Comparison of ENCODE assay signal across 22 cellular contexts in genomic region chr5:8695902-8696301, GRCh38.
DNase-seq lines count a peak whose midpoint lies in the region; ATAC-seq, FAIRE-seq and TF ChIP-seq lines count a peak whose summit lies in the region.
"Had no signal": no experiment of that assay in that cellular context is flagged by ENCODE, and none has a peak within 500 bp of the region (broad histone marks: within the 10 kb centered on the region; RNA-seq: fewer than 3 reads in every experiment).

No MANE protein-coding gene starts in this region.

- TF ChIP-seq EP300 in HepG2 (IDR thresholded peaks at IDR 0.05; ENCODE audit: low read depth in 2 of 2, low read length in 2 of 2) = no peak
- no peak for TF ChIP-seq EP300 in HepG2 (CRISPR knock-in tag; IDR thresholded peaks at IDR 0.05; ENCODE audit: borderline replicate concordance)
- TF ChIP-seq EP300 in K562 (IDR thresholded peaks at IDR 0.05; ENCODE audit: low read length) = no peak

- H3K4me1 ChIP-seq in HepG2 (ENCODE audit: insufficient read depth, low read length) (no peaks in the 10 kb centered on the region), right lobe of liver (no peaks in the 10 kb centered on the region), K562 (replicated peaks in 1 of 2; ENCODE audit: control insufficient read depth in 2 of 2, insufficient read depth in 2 of 2, low read length in 2 of 2) (no peaks in the 10 kb centered on the region), thoracic aorta (ENCODE audit: control insufficient read depth in 1 of 2, low read depth in 2 of 2) (peaks cover 10 to 11% of the 10 kb centered on the region in 2 donors)
- H3K4me1 ChIP-seq: BE2C, Caco-2 had no signal

- H2AFZ ChIP-seq in HepG2 (ENCODE audit: low read length) (no peak overlapping the region), K562 (ENCODE audit: low read depth, low read length) (no peak overlapping the region)

- H3K79me2 ChIP-seq in HepG2 (ENCODE audit: insufficient read depth, low read length) (no peaks in the 10 kb centered on the region), K562 (ENCODE audit: control insufficient read depth, insufficient read depth, low read length) (no peaks in the 10 kb centered on the region)

- peaks cover 3% of the 10 kb centered on the region for H3K27me3 Mint-ChIP-seq in HFFc6 (ENCODE audit: insufficient read depth)
- H3K27me3 Mint-ChIP-seq: CD4-positive, alpha-beta T cell had no signal

- ATAC-seq in HepG2 = no peak
- no peak for ATAC-seq in right lobe of liver
- ATAC-seq in K562 = no peak
- no peak for ATAC-seq in thoracic aorta (ENCODE audit: insufficient number of reproducible peaks, low FRiP score, low read depth)
- ATAC-seq in GM18867 (IDR thresholded peaks at IDR 0.05; ENCODE audit: unreplicated experiment) = no peak
- ATAC-seq: CD8-positive, alpha-beta T cell had no signal

- TF ChIP-seq POLR2A in HepG2 (IDR thresholded peaks at IDR 0.05; ENCODE audit: insufficient read depth in 1 of 2, low read depth in 2 of 2, low read length in 2 of 2) (no peak), right lobe of liver (IDR thresholded peaks at IDR 0.05) (no peak), H54 (IDR thresholded peaks at IDR 0.05; ENCODE audit: low read depth, low read length) (no peak), K562 (conservative IDR thresholded peaks at IDR 0.05) (no peak)

- H3K4me3 Mint-ChIP-seq in HFFc6 = no peak overlapping the region
- H3K4me3 Mint-ChIP-seq: CD4-positive, alpha-beta T cell; CD8-positive, alpha-beta T cell had no signal

- no peak overlapping the region for H3K27ac Mint-ChIP-seq in HFFc6
- H3K27ac Mint-ChIP-seq: CD4-positive, alpha-beta T cell; CD8-positive, alpha-beta T cell had no signal

- intact Hi-C loops in HepG2 (cut with micrococcal nuclease; ENCODE audit: unreplicated experiment) = no loop called here
- intact Hi-C loops in right lobe of liver (cut with DNase I) = no loop called here
- intact Hi-C loops in K562 (cut with micrococcal nuclease) = no loop called here

- FAIRE-seq in HepG2 (lab: Jason Lieb, UNC) = no peak
- peak; percentile 23 for FAIRE-seq in H54 (lab: Jason Lieb, UNC)
- FAIRE-seq in K562 (lab: Jason Lieb, UNC) = no peak
- FAIRE-seq: D721Med, G401.6, GM12891 had no signal

- TF ChIP-seq RAD21 in HepG2 (CRISPR knock-in tag; IDR thresholded peaks at IDR 0.05) (no peak), K562 (CRISPR knock-in tag; conservative IDR thresholded peaks at IDR 0.05 in 1 of 2, IDR thresholded peaks at IDR 0.05 in 1 of 2) (no peak)

- DNase-seq in HepG2 (ENCODE audit: low spot score) (no peak), right lobe of liver (no peak), H54 (ENCODE audit: insufficient read length, low spot score) (no peak), K562 (ENCODE audit: extremely low read depth in 1 of 4, low spot score in 3 of 4) (no peak), thoracic aorta (ENCODE audit: low spot score) (no peak), NCI-H1048 (lab: John Stamatoyannopoulos, UW) (no peak), HFFc6 (no peak)
- DNase-seq: ACHN; BE2C; C1 segment of cervical spinal cord; Caco-2; Calu3; CD4-positive, alpha-beta T cell; CD8-positive, alpha-beta T cell; DMS79 treated with DMSO at 0.1 percent for 48 hours; GF-D8 had no signal

- TF ChIP-seq CTCF in HepG2 (CRISPR knock-in tag; IDR thresholded peaks at IDR 0.05) = no peak
- TF ChIP-seq CTCF in right lobe of liver (IDR thresholded peaks at IDR 0.05) = no peak
- no peak for TF ChIP-seq CTCF in K562 (IDR thresholded peaks at IDR 0.05 in 2 of 3, conservative IDR thresholded peaks at IDR 0.05 in 1 of 3; ENCODE audit: insufficient read depth in 2 of 3, low read depth in 1 of 3, low read length in 3 of 3)
- TF ChIP-seq CTCF in thoracic aorta (IDR thresholded peaks at IDR 0.05) = no peak
- no peak for TF ChIP-seq CTCF in HFFc6 (IDR thresholded peaks at IDR 0.05)

- H3K36me3 Mint-ChIP-seq in HFFc6 (ENCODE audit: low read depth) = no peaks in the 10 kb centered on the region
- H3K36me3 Mint-ChIP-seq: CD8-positive, alpha-beta T cell had no signal

- POLR2A ChIA-PET in HepG2 (lab: Yijun Ruan, JAX) (no interaction called here), K562 (lab: Yijun Ruan, JAX) (no interaction called here)

- in situ Hi-C loops in HepG2 (cut with HindIII; ENCODE audit: extremely low pct_ligation_motif_present, low pct_unique_long_range_greater_than_20kb) = no loop called here
- in situ Hi-C loops in K562 (cut with MboI) = loop anchor here (10.0 kb wide), 1 partner anchor 151 kb away; no protein-coding TSS in a partner anchor

- no peaks in the 10 kb centered on the region for H3K27me3 ChIP-seq in HepG2 (ENCODE audit: control insufficient read depth in 1 of 2, insufficient read depth in 2 of 2, low read length in 2 of 2)
- H3K27me3 ChIP-seq in right lobe of liver = no peaks in the 10 kb centered on the region
- no peaks in the 10 kb centered on the region for H3K27me3 ChIP-seq in K562 (ENCODE audit: control insufficient read depth in 2 of 2, insufficient read depth in 2 of 2, low read length in 2 of 2)
- H3K27me3 ChIP-seq in thoracic aorta (replicated peaks; ENCODE audit: insufficient read depth) = no peaks in the 10 kb centered on the region
- H3K27me3 ChIP-seq: BE2C, BLaER1 had no signal

- H3K9me3 ChIP-seq in HepG2 (ENCODE audit: low read length) (peaks cover 51% of the 10 kb centered on the region), right lobe of liver (no peaks in the 10 kb centered on the region), K562 (replicated peaks; ENCODE audit: control insufficient read depth, insufficient read depth, low read depth, low read length) (no peaks in the 10 kb centered on the region), thoracic aorta (no peaks in the 10 kb centered on the region)
- H3K9me3 ChIP-seq: BE2C, BLaER1, Caco-2 had no signal

- 0 out of 2 replicates have a peak, but pooled peaks cover 8% of the 10 kb centered on the region for H3K4me1 Mint-ChIP-seq in HFFc6 (ENCODE audit: low read depth)

- H3K4me2 ChIP-seq in HepG2 (ENCODE audit: low read depth, low read length) = no peak overlapping the region
- H3K4me2 ChIP-seq in K562 (ENCODE audit: insufficient read depth, low read length) = no peak overlapping the region
- H3K4me2 ChIP-seq: BLaER1 had no signal

- no peaks in the 10 kb centered on the region for H3K9me1 ChIP-seq in K562 (ENCODE audit: control insufficient read depth, insufficient read depth, low read length)

- 7% methylated on average over 4 of the region's 4 CpGs for WGBS in HepG2 (ENCODE audit: low lambda C conversion rate)
- WGBS in right lobe of liver (ENCODE audit: insufficient coverage, low coverage, low lambda C conversion rate, missing lambda C conversion rate) = 27% methylated on average over 4 of the region's 4 CpGs
- WGBS in K562 (ENCODE audit: insufficient coverage, low coverage, missing lambda C conversion rate) = 0% methylated on average over 4 of the region's 4 CpGs

- H3K9ac ChIP-seq in HepG2 (ENCODE audit: insufficient read depth, low read depth, low read length) = no peak overlapping the region
- H3K9ac ChIP-seq in K562 (ENCODE audit: insufficient read depth in 1 of 2, low read depth in 2 of 2, low read length in 2 of 2) = no peak overlapping the region
- H3K9ac ChIP-seq: BLaER1 had no signal

- BruUV-seq in HepG2 (replicated peaks; lab: Mats Ljungman, UMichigan) = no TSS peak
- no TSS peak for BruUV-seq in K562 (replicated peaks; lab: Mats Ljungman, UMichigan)

- H3K4me3 ChIP-seq in HepG2 (replicated peaks in 1 of 3; ENCODE audit: insufficient read depth in 1 of 3, low read depth in 2 of 3, low read length in 3 of 3) = no peak overlapping the region
- H3K4me3 ChIP-seq in right lobe of liver = no peak overlapping the region
- H3K4me3 ChIP-seq in K562 = no peak overlapping the region
- H3K4me3 ChIP-seq in thoracic aorta = peak overlapping the region; percentile 29
- H3K4me3 ChIP-seq: BLaER1 had no signal

- H3K27ac ChIP-seq in HepG2 (ENCODE audit: extremely low read length, insufficient read depth, low read length) (no peak overlapping the region), right lobe of liver (no peak overlapping the region), K562 (ENCODE audit: extremely low read depth, low read depth, low read length) (no peak overlapping the region), thoracic aorta (no peak overlapping the region)
- H3K27ac ChIP-seq: 22Rv1, BLaER1 had no signal

- CTCF ChIA-PET in HepG2 (lab: Yijun Ruan, JAX; ENCODE audit: low intra/inter-chr PET ratio, low total read pairs) (no interaction called here), K562 (lab: Yijun Ruan, JAX; ENCODE audit: low intra/inter-chr PET ratio) (no interaction called here)

- H3K9me3 Mint-ChIP-seq in HFFc6 = no peaks in the 10 kb centered on the region

- H4K20me1 ChIP-seq in HepG2 (ENCODE audit: insufficient read depth, low read length) (no peaks in the 10 kb centered on the region), K562 (replicated peaks; ENCODE audit: control insufficient read depth, insufficient read depth, low read length) (no peaks in the 10 kb centered on the region)
- H4K20me1 ChIP-seq: BLaER1 had no signal

- H3K36me3 ChIP-seq in HepG2 (replicated peaks in 1 of 2; ENCODE audit: control insufficient read depth in 1 of 2, insufficient read depth in 2 of 2, low read length in 2 of 2) = no peaks in the 10 kb centered on the region
- no peaks in the 10 kb centered on the region for H3K36me3 ChIP-seq in right lobe of liver
- H3K36me3 ChIP-seq in K562 (ENCODE audit: control insufficient read depth, insufficient read depth, low read length) = no peaks in the 10 kb centered on the region
- no peaks in the 10 kb centered on the region for H3K36me3 ChIP-seq in thoracic aorta
- H3K36me3 ChIP-seq: BE2C, BLaER1 had no signal

TF ChIP-seq in HepG2, 621 proteins besides CTCF, POLR2A, EP300 and RAD21 (continues in another document):
- TF ChIP-seq MAFK (conservative IDR thresholded peaks at IDR 0.05 in 1 of 2, IDR thresholded peaks at IDR 0.05 in 1 of 2; ENCODE audit: low read length in 2 of 2) = peak; percentile 46 to 65; a peak in 3 of 4 replicates
- peak; percentile 71 for TF ChIP-seq MAFF (IDR thresholded peaks at IDR 0.05; ENCODE audit: low read depth, low read length)

TF ChIP-seq in K562, 482 proteins besides CTCF, POLR2A, EP300 and RAD21:
- TF ChIP-seq BCOR (IDR thresholded peaks at IDR 0.05) (no peak), ZNF316 (IDR thresholded peaks at IDR 0.05) (0 out of 2 replicates have a peak, but pooled peaks have one; percentile 16)

Comparison
In these comparisons a context has a peak if more than half of its experiments do, and no peak if none do; other contexts are left out.
1. Of the 241 proteins assayed by ChIP-seq in both HepG2 and K562: peak only in HepG2: MAFF and MAFK; only in K562: none; in both: none; in neither: 239.